Comparison of ENCODE assay signal across 8 cellular contexts in the genomic region with DNA sequence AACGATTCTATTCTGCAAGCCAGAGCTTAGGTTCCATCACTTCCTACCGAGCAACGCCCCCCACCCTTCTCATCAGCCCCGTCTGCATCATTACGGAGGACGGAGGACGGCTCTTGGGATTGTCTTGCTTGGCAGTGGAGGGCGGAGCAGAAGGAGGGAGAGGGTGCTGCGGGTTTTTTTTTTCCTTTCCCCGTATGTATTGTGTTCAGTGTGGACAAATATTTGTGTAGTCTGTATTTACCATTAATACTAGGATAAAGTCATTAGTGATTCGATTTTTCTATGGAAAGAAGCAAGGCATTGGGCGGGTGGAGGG.
DNase-seq lines count a peak whose midpoint lies in the region; ATAC-seq and TF ChIP-seq lines count a peak whose summit lies in the region.

No MANE protein-coding gene starts in this region.

- peak overlapping the region in 9 of 11 experiments; percentile 31 to 64 (median 56); a peak in 17 of 22 replicates for H3K9ac ChIP-seq in BLaER1 treated with 17β-estradiol and CSF1 and Interleukin-3, amounts not matched to agents 10 nM and 100 nM

- H3K4me1 Mint-ChIP-seq in activated CD8-positive, alpha-beta T cell treated with anti-CD3 and anti-CD28 coated beads, Interleukin-2, amount 10 ng/mL, durations not matched to agents 7 days and 5 days (ENCODE audit: low read depth): peaks cover 49% of the 10 kb centered on the region
- peaks cover 30% of the 10 kb centered on the region for H3K4me1 Mint-ChIP-seq in mesothelial cell of epicardium

- H3K4me3 ChIP-seq in BLaER1 treated with 17β-estradiol and CSF1 and Interleukin-3, amounts not matched to agents 10 nM and 100 nM: peak overlapping the region in 8 of 10 experiments; percentile 1 to 46 (median 33); a peak in 8 of 20 replicates
- H3K4me3 ChIP-seq in ovary: no peak overlapping the region

- no peaks in the 10 kb centered on the region for H3K27me3 ChIP-seq in BLaER1 treated with 17β-estradiol and CSF1 and Interleukin-3, amounts not matched to agents 10 nM and 100 nM
- no peaks in the 10 kb centered on the region for H3K27me3 ChIP-seq in ovary

- H3K9me3 Mint-ChIP-seq in activated CD8-positive, alpha-beta T cell treated with anti-CD3 and anti-CD28 coated beads, Interleukin-2, amount 10 ng/mL, durations not matched to agents 7 days and 5 days (ENCODE audit: insufficient read depth): no peaks in the 10 kb centered on the region
- no peaks in the 10 kb centered on the region for H3K9me3 Mint-ChIP-seq in mesothelial cell of epicardium

- no peak for TF ChIP-seq EP300 in ovary (IDR thresholded peaks at IDR 0.05)

- POLR2A ChIA-PET in activated CD8-positive, alpha-beta T cell treated with anti-CD3 and anti-CD28 coated beads, Interleukin-2, amount 10 ng/mL, durations not matched to agents 7 days and 5 days (lab: Charles Lee): no interaction called here

- H3K4me3 Mint-ChIP-seq in activated CD8-positive, alpha-beta T cell treated with anti-CD3 and anti-CD28 coated beads, Interleukin-2, amount 10 ng/mL, durations not matched to agents 7 days and 5 days: peak overlapping the region; percentile 20
- no peak overlapping the region for H3K4me3 Mint-ChIP-seq in mesothelial cell of epicardium

- in situ Hi-C loops in G401 (cut with HindIII; ENCODE audit: low sequenced_read_pairs): no loop called here

- H3K4me2 ChIP-seq in BLaER1 treated with 17β-estradiol and CSF1 and Interleukin-3, amounts not matched to agents 10 nM and 100 nM: peak overlapping the region; percentile 64 to 97 (median 89)

- peak; percentile 11 for ATAC-seq in GM21737 (IDR thresholded peaks at IDR 0.05; ENCODE audit: unreplicated experiment)
- no peak for ATAC-seq in activated CD8-positive, alpha-beta T cell treated with anti-CD3 and anti-CD28 coated beads, Interleukin-2, amount 10 ng/mL, durations not matched to agents 7 days and 5 days

- intact Hi-C loops in ovary (cut with DNase I): loop anchor here (5.0 to 10.0 kb wide), 3 partner anchors 126 to 354 kb away; a partner anchor contains a TSS

- DNase-seq in activated CD8-positive, alpha-beta T cell treated with anti-CD3 and anti-CD28 coated beads, Interleukin-2, amount 10 ng/mL, durations not matched to agents 7 days and 5 days: no peak
- DNase-seq in mesothelial cell of epicardium (ENCODE audit: low spot score in 2 of 2, unreplicated experiment in 2 of 2) (no peak), amniotic stem cell (lab: John Stamatoyannopoulos, UW) (no peak), ovary (no peak), G401 (ENCODE audit: low spot score) (no peak), NCI-H1436 (lab: John Stamatoyannopoulos, UW) (no peak)

- peaks cover 6 to 98% (median 47%) of the 10 kb centered on the region in 11 experiments; a peak in 18 of 22 replicates for H4K20me1 ChIP-seq in BLaER1 treated with 17β-estradiol and CSF1 and Interleukin-3, amounts not matched to agents 10 nM and 100 nM

- H3K27me3 Mint-ChIP-seq in activated CD8-positive, alpha-beta T cell treated with anti-CD3 and anti-CD28 coated beads, Interleukin-2, amount 10 ng/mL, durations not matched to agents 7 days and 5 days (ENCODE audit: low read depth): no peaks in the 10 kb centered on the region
- H3K27me3 Mint-ChIP-seq in mesothelial cell of epicardium (ENCODE audit: low read depth): no peaks in the 10 kb centered on the region

- H3K9me3 ChIP-seq in BLaER1 treated with 17β-estradiol and CSF1 and Interleukin-3, amounts not matched to agents 10 nM and 100 nM (replicated peaks in 1 of 11): no peaks in the 10 kb centered on the region
- H3K9me3 ChIP-seq in ovary: no peaks in the 10 kb centered on the region

- H3K27ac ChIP-seq in BLaER1 treated with 17β-estradiol and CSF1 and Interleukin-3, amounts not matched to agents 10 nM and 100 nM: peak overlapping the region in 9 of 11 experiments; percentile 20 to 78 (median 61); a peak in 17 of 22 replicates
- H3K27ac ChIP-seq in ovary: no peak overlapping the region

- no peak overlapping the region for H3K27ac Mint-ChIP-seq in activated CD8-positive, alpha-beta T cell treated with anti-CD3 and anti-CD28 coated beads, Interleukin-2, amount 10 ng/mL, durations not matched to agents 7 days and 5 days
- peak overlapping the region; percentile 22 for H3K27ac Mint-ChIP-seq in mesothelial cell of epicardium

- no peak for TF ChIP-seq POLR2A in ovary (IDR thresholded peaks at IDR 0.05)

- WGBS in ovary, 3 donors: 75 to 88% (median 81%) methylated on average over 12 of the region's 12 CpGs

- H3K4me1 ChIP-seq in BLaER1 treated with 17β-estradiol and CSF1 and Interleukin-3, amounts not matched to agents 10 nM and 100 nM: peaks cover 51 to 84% (median 70%) of the 10 kb centered on the region in 10 experiments
- peaks cover 6% of the 10 kb centered on the region for H3K4me1 ChIP-seq in ovary (ENCODE audit: insufficient read depth)

- TF ChIP-seq CTCF in mesothelial cell of epicardium (IDR thresholded peaks at IDR 0.05; ENCODE audit: unreplicated experiment) (no peak), ovary (IDR thresholded peaks at IDR 0.05) (no peak)

- no peaks in the 10 kb centered on the region for H3K36me3 Mint-ChIP-seq in activated CD8-positive, alpha-beta T cell treated with anti-CD3 and anti-CD28 coated beads, Interleukin-2, amount 10 ng/mL, durations not matched to agents 7 days and 5 days (ENCODE audit: low read depth)
- H3K36me3 Mint-ChIP-seq in mesothelial cell of epicardium: peaks cover 3% of the 10 kb centered on the region

- CTCF ChIA-PET in activated CD8-positive, alpha-beta T cell treated with anti-CD3 and anti-CD28 coated beads, Interleukin-2, amount 10 ng/mL, durations not matched to agents 7 days and 5 days (lab: Charles Lee): interaction anchor here (1.0 to 4.9 kb wide), 5 partner anchors 44 to 355 kb away, joined by 3 to 103 read pairs (median 24); no protein-coding TSS in a partner anchor

- peaks cover 11 to 60% (median 43%) of the 10 kb centered on the region in 11 experiments; a peak in 21 of 22 replicates for H3K36me3 ChIP-seq in BLaER1 treated with 17β-estradiol and CSF1 and Interleukin-3, amounts not matched to agents 10 nM and 100 nM
- H3K36me3 ChIP-seq in ovary: no peaks in the 10 kb centered on the region

Comparison
In these comparisons a context has a peak if more than half of its experiments do, and no peak if none do; other contexts are left out.
1. H3K27ac ChIP-seq: peak in BLaER1 treated with 17β-estradiol and CSF1 and Interleukin-3, amounts not matched to agents 10 nM and 100 nM (9 of 11); none in ovary (0 of 2).